Comparison of ENCODE assay signal across 8 cellular contexts in the genomic region with DNA sequence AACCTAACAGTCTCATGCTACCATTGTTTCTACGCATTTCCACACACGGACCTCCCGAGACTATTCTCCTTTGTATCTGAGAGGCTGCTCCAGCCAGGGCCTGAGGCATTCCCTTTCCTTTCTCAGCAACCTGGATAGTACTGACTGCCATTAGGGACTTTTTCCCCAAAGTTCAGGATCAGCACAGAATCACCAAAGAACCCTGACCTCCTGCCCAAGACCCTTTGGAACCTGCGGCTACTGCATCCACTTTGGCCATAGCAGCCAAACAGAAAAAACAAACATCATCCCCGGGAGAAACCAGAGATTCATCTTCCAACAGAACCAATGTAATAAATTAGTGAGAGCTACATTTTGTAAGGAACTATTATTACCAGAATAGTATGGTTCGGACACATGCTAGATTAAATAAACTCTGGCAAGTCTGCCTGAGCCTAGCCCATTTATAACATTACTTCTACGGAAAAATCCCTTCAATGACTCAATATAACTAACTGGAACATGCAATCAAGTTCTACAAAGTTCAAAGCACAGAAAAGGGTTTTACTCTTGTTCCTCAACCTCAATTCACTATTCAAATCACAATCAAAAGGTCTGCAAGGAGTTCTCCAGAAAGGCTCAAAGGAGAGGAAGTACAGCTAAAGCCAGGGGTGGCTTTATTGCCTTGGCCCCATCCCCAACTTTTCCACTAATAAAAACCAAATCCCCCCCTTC. TPM values are rescaled to one million over a fixed set of nuclear protein-coding genes. Genes with fewer than 3 reads are reported as not detected.
DNase-seq lines count a peak whose midpoint lies in the region; ATAC-seq and TF ChIP-seq lines count a peak whose summit lies in the region.

No MANE protein-coding gene starts in this region.

- H3K4me1 ChIP-seq in adrenal gland (replicated peaks in 1 of 2) (peaks cover 3 to 41% of the 10 kb centered on the region in 2 donors), mucosa of descending colon (ENCODE audit: low read depth) (no peaks in the 10 kb centered on the region)

- H3K4me3 Mint-ChIP-seq in activated T-cell treated with anti-CD3 and anti-CD28 coated beads, Interleukin-2, amount 50 U/mL, for 72 hours: peak overlapping the region; percentile 72 to 87
- H3K4me3 Mint-ChIP-seq in type B pancreatic cell: peak overlapping the region; percentile 39

- H3K27ac ChIP-seq in adrenal gland: peak overlapping the region in 4 of 5 donors; percentile 8 to 63 (median 22)

- intact Hi-C loops in adrenal gland (cut with DNase I): no loop called here
- intact Hi-C loops in mucosa of descending colon (cut with DNase I, micrococcal nuclease): no loop called here

- TF ChIP-seq POLR2A in adrenal gland (IDR thresholded peaks at IDR 0.05): no peak

- H3K9me3 Mint-ChIP-seq in activated T-cell treated with anti-CD3 and anti-CD28 coated beads, Interleukin-2, amount 50 U/mL, for 72 hours: no peaks in the 10 kb centered on the region
- no peaks in the 10 kb centered on the region for H3K9me3 Mint-ChIP-seq in type B pancreatic cell

- no peaks in the 10 kb centered on the region for H3K36me3 ChIP-seq in adrenal gland (replicated peaks in 1 of 2)
- no peaks in the 10 kb centered on the region for H3K36me3 ChIP-seq in mucosa of descending colon (ENCODE audit: low read depth)

- H3K27me3 ChIP-seq in adrenal gland: no peaks in the 10 kb centered on the region

- H3K27me3 Mint-ChIP-seq in activated T-cell treated with anti-CD3 and anti-CD28 coated beads, Interleukin-2, amount 50 U/mL, for 72 hours (ENCODE audit: low read depth): no peaks in the 10 kb centered on the region
- no peaks in the 10 kb centered on the region for H3K27me3 Mint-ChIP-seq in type B pancreatic cell

- H3K9me3 ChIP-seq in adrenal gland (replicated peaks in 1 of 3): no peaks in the 10 kb centered on the region
- no peaks in the 10 kb centered on the region for H3K9me3 ChIP-seq in mucosa of descending colon

- H3K36me3 Mint-ChIP-seq in activated T-cell treated with anti-CD3 and anti-CD28 coated beads, Interleukin-2, amount 50 U/mL, for 72 hours (ENCODE audit: insufficient read depth in 2 of 2): peaks cover 10 to 25% of the 10 kb centered on the region in 2 donors
- H3K36me3 Mint-ChIP-seq in type B pancreatic cell: peaks cover 5% of the 10 kb centered on the region

- 83 to 88% (median 84%) methylated on average over 7 of the region's 7 CpGs for WGBS in adrenal gland, 4 donors

- no peak for TF ChIP-seq CTCF in adrenal gland (IDR thresholded peaks at IDR 0.05)
- TF ChIP-seq CTCF in mucosa of descending colon (IDR thresholded peaks at IDR 0.05): no peak
- TF ChIP-seq CTCF in type B pancreatic cell (conservative IDR thresholded peaks at IDR 0.05): no peak

- peaks cover 98% of the 10 kb centered on the region for H3K4me1 Mint-ChIP-seq in activated T-cell treated with anti-CD3 and anti-CD28 coated beads, Interleukin-2, amount 50 U/mL, for 72 hours (ENCODE audit: low read depth)
- peaks cover 33% of the 10 kb centered on the region for H3K4me1 Mint-ChIP-seq in type B pancreatic cell (ENCODE audit: unreplicated experiment)

- ATAC-seq in activated T-cell treated with anti-CD3 and anti-CD28 coated beads, Interleukin-2, amount 50 U/mL, for 72 hours (replicated peaks in 1 of 2): peak; percentile 36 to 37
- ATAC-seq in mucosa of descending colon: peak; percentile 39

- no peak for DNase-seq in activated T-cell treated with anti-CD3 and anti-CD28 coated beads, Interleukin-2, amount 50 U/mL, for 72 hours
- DNase-seq in activated T-cell treated with anti-CD3 and anti-CD28 coated beads for 4 hours: no peak
- no peak for DNase-seq in adrenal gland
- no peak for DNase-seq in mucosa of descending colon
- no peak for DNase-seq in type B pancreatic cell (ENCODE audit: extremely low spot score, unreplicated experiment)
- DNase-seq in AML-193 (lab: John Stamatoyannopoulos, UW): no peak
- DNase-seq in stimulated activated CD4-positive, alpha-beta T cell treated with anti-CD3 and anti-CD28 coated beads, Interleukin-2, amount 100 ng/mL, for 24 hours: no peak
- no peak for DNase-seq in DMS 273 (lab: John Stamatoyannopoulos, UW; ENCODE audit: unreplicated experiment)

- H3K4me3 ChIP-seq in adrenal gland (peak overlapping the region in 1 of 4 donors; percentile 5), mucosa of descending colon (no peak overlapping the region)

- H3K27ac Mint-ChIP-seq in activated T-cell treated with anti-CD3 and anti-CD28 coated beads, Interleukin-2, amount 50 U/mL, for 72 hours: peak overlapping the region; percentile 100
- H3K27ac Mint-ChIP-seq in type B pancreatic cell: no peak overlapping the region

RNA-seq across cellular contexts. Expression of a gene that starts 51.8 kb away (rescaled TPM):
- 100 to 1,000 TPM; 101 to 106 TPM for total RNA-seq in activated T-cell treated with anti-CD3 and anti-CD28 coated beads, Interleukin-2, amount 50 U/mL, for 72 hours
- 10 to 100 TPM; 22.9 to 48.6 (median 31.1) TPM for total RNA-seq in adrenal gland
- 10 to 100 TPM in 1 of 3 donors, 1 to 10 TPM in 2; 5.2 to 19.6 (median 6.6) TPM for polyA plus RNA-seq in adrenal gland
- 10 to 100 TPM; 52.9 to 60.8 (median 59.2) TPM for total RNA-seq in mucosa of descending colon
- total RNA-seq in type B pancreatic cell (ENCODE audit: low replicate concordance): 17.8 and 26.8 TPM in 2 replicates
